In genomic region chr14:50344116-50344775, GRCh38 we compare ENCODE assay signal across 7 cellular contexts. TPM values are rescaled to one million over a fixed set of nuclear protein-coding genes. Genes with fewer than 3 reads are reported as not detected.
DNase-seq lines count a peak whose midpoint lies in the region; ATAC-seq and TF ChIP-seq lines count a peak whose summit lies in the region.

No MANE protein-coding gene starts in this region.

- H3K4me2 ChIP-seq in OCI-LY7 (ENCODE audit: low read length): no peak overlapping the region

- POLR2A ChIA-PET in MCF 10A (lab: Yijun Ruan, JAX): interaction anchor here (0.7 to 2.4 kb wide), 6 partner anchors 11 to 53 kb away, joined by 3 to 8 read pairs (median 5); partner anchors contain the start of gene CDKL1
- POLR2A ChIA-PET in OCI-LY7 (lab: Charles Lee): interaction anchor here (0.6 kb wide), 1 partner anchor 49 kb away, joined by 3 read pairs; no protein-coding TSS in a partner anchor

- H3K4me1 ChIP-seq in OCI-LY7 (ENCODE audit: insufficient read depth, low read length, poor library complexity, severe bottlenecking): no peaks in the 10 kb centered on the region

- no peaks in the 10 kb centered on the region for H3K27me3 Mint-ChIP-seq in MCF 10A (ENCODE audit: insufficient read depth, unreplicated experiment)

- BruUV-seq in MCF 10A (replicated peaks; lab: Mats Ljungman, UMichigan) (no TSS peak), OCI-LY7 (replicated peaks; lab: Mats Ljungman, UMichigan) (no TSS peak)

- H3K9me3 Mint-ChIP-seq in MCF 10A (ENCODE audit: unreplicated experiment): no peaks in the 10 kb centered on the region

- H3K4me3 ChIP-seq in OCI-LY7 (ENCODE audit: low read depth, low read length, poor library complexity, severe bottlenecking): no peak overlapping the region

- H2AFZ ChIP-seq in OCI-LY7 (ENCODE audit: low read length): no peak overlapping the region

- H3K9me2 ChIP-seq in OCI-LY7 (ENCODE audit: insufficient read depth, low read length): no peaks in the 10 kb centered on the region

- no peaks in the 10 kb centered on the region for H3K36me3 Mint-ChIP-seq in MCF 10A (ENCODE audit: insufficient read depth, unreplicated experiment)

- peaks cover 22% of the 10 kb centered on the region for H3K4me1 Mint-ChIP-seq in MCF 10A (ENCODE audit: insufficient read depth, unreplicated experiment)

- no peak for TF ChIP-seq CTCF in MCF 10A (IDR thresholded peaks at IDR 0.05; ENCODE audit: unreplicated experiment)
- no peak for TF ChIP-seq CTCF in OCI-LY7 (conservative IDR thresholded peaks at IDR 0.05; ENCODE audit: low read length)

- H3K4me3 Mint-ChIP-seq in MCF 10A (ENCODE audit: unreplicated experiment): no peak overlapping the region

- peak; percentile 78 for ATAC-seq in GM21381 (IDR thresholded peaks at IDR 0.05; ENCODE audit: unreplicated experiment)
- ATAC-seq in HG03520 (IDR thresholded peaks at IDR 0.05; ENCODE audit: unreplicated experiment): peak; percentile 64

- CTCF ChIA-PET in MCF 10A (lab: Yijun Ruan, JAX) (interaction anchor here (0.6 to 0.7 kb wide), 3 partner anchors 25 to 313 kb away, joined by 3 to 4 read pairs (median 3); no protein-coding TSS in a partner anchor), OCI-LY7 (lab: Charles Lee; ENCODE audit: unreplicated experiment) (no interaction called here)

- DNase-seq in MCF 10A (ENCODE audit: unreplicated experiment) (peak; percentile 59), NCI-H446 treated with DMSO at 0.1 percent for 48 hours (lab: John Stamatoyannopoulos, UW) (no peak), NCI-H187 (lab: John Stamatoyannopoulos, UW) (no peak), OCI-LY7 (ENCODE audit: low spot score) (no peak)
- peak; percentile 32 to 49 for DNase-seq in stimulated activated CD8-positive, alpha-beta memory T cell treated with anti-CD3 and anti-CD28 coated beads, Interleukin-2, amount 100 ng/mL, for 48 hours (ENCODE audit: low read depth in 2 of 2)

- H3K27ac Mint-ChIP-seq in MCF 10A (ENCODE audit: low read depth, unreplicated experiment): peak overlapping the region; percentile 32

- H4K20me1 ChIP-seq in OCI-LY7 (ENCODE audit: insufficient read depth, low read length): no peaks in the 10 kb centered on the region

- H3K9me3 ChIP-seq in OCI-LY7 (ENCODE audit: low read length): no peaks in the 10 kb centered on the region

- intact Hi-C loops in MCF 10A (cut with micrococcal nuclease): no loop called here
- intact Hi-C loops in OCI-LY7 (cut with micrococcal nuclease; ENCODE audit: unreplicated experiment): no loop called here

- H3K36me3 ChIP-seq in OCI-LY7 (ENCODE audit: insufficient read depth, low read length): no peaks in the 10 kb centered on the region

- no peaks in the 10 kb centered on the region for H3K79me2 ChIP-seq in OCI-LY7 (ENCODE audit: insufficient read depth, low read depth, low read length)

- H3K27ac ChIP-seq in OCI-LY7 (ENCODE audit: low read depth, low read length, poor library complexity, severe bottlenecking): no peak overlapping the region

RNA-seq across cellular contexts. Expression of gene DMAC2L, which starts 32.1 kb away (rescaled TPM):
- total RNA-seq in MCF 10A (2022) (16.3 and 17.6 TPM in 2 replicates), OCI-LY7 (2022) (31.3 and 33.0 TPM in 2 replicates)
- 5.8 and 13.8 TPM in 2 replicates for total RNA-seq in OCI-LY7 (2014; rRNA removed; shearing (Covaris generic))

RNA-seq across cellular contexts. Expression of gene L2HGDH, which starts 32.2 kb away (rescaled TPM):
- total RNA-seq in MCF 10A (2022): 7.9 TPM in 2 replicates
- total RNA-seq in OCI-LY7 (2014; rRNA removed; shearing (Covaris generic)): 8.7 and 10.0 TPM in 2 replicates
- 14.6 and 19.8 TPM in 2 replicates for total RNA-seq in OCI-LY7 (2022)

RNA-seq across cellular contexts. Expression of gene CDKL1, which starts 52.4 kb away (rescaled TPM):
- total RNA-seq in MCF 10A (2022): 14.3 and 26.3 TPM in 2 replicates
- 0.09 TPM in 1 of 2 replicates, not detected in the other for total RNA-seq in OCI-LY7 (2014; rRNA removed; shearing (Covaris generic))
- 0.22 and 0.36 TPM in 2 replicates for total RNA-seq in OCI-LY7 (2022)

Comparison
In these comparisons a context has a peak if more than half of its experiments do, and no peak if none do; other contexts are left out.
1. DNase-seq: peak in MCF 10A (single experiment) and stimulated activated CD8-positive, alpha-beta memory T cell treated with anti-CD3 and anti-CD28 coated beads, Interleukin-2, amount 100 ng/mL, for 48 hours (2 of 2); none in NCI-H446 treated with DMSO at 0.1 percent for 48 hours (single experiment), NCI-H187 (0 of 2) and OCI-LY7 (single experiment).
2. RNA of gene CDKL1, which starts 52.4 kb away (total RNA-seq): 14.3 to 26.3 TPM in MCF 10A; 0.09 to 0.36 TPM in OCI-LY7; every median in the first group is over 10 times any median in the second.